Comparison of ENCODE assay signal across 8 cellular contexts in the genomic region with DNA sequence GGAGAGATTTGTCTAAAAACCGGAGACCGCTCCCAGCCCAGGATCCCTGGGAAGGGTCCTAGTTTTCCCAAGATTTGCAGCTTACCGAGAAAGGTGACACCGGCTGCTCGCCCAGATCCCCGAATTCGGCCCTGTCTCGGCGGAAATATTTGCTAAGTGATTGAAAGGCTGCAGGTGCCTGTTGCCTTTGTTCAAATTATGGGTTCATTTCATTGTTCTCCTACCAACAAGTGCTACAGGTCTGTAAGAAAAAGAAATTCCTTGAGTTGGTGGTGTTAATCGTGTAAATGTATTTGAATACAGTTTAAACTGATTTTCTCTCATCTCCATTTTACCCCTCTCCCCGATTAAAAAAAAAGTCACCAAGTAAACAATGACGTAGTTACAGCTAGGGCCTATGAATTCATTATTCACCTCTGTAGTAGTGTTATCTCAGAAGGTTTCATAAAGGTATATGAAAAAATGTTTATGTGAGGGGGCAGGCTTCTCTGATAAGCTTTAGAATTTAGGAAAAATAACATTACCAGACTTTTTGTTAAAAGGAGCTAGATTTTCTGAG. TPM values are rescaled to one million over a fixed set of nuclear protein-coding genes. Genes with fewer than 3 reads are reported as not detected.
A peak's percentile ranks its signal among the peaks of the same experiment; 100 is the strongest.
DNase-seq lines count a peak whose midpoint lies in the region; ATAC-seq, FAIRE-seq and TF ChIP-seq lines count a peak whose summit lies in the region.

No MANE protein-coding gene starts in this region.

- intact Hi-C loops in endothelial cell of umbilical vein (cut with micrococcal nuclease): loop anchor here (1.0 to 5.0 kb wide), 6 partner anchors 51 to 315 kb away; no protein-coding TSS in a partner anchor

- no peaks in the 10 kb centered on the region for H3K9me1 ChIP-seq in endothelial cell of umbilical vein (replicated peaks; ENCODE audit: control insufficient read depth, extremely low read depth, insufficient read depth, low read length)

- CTCF ChIA-PET in HEK293 (lab: Yijun Ruan, JAX) (interaction anchor here (0.6 to 2.8 kb wide), 8 partner anchors 9 to 1282 kb away, joined by 3 to 12 read pairs (median 3); no protein-coding TSS in a partner anchor), endothelial cell of umbilical vein (lab: Charles Lee) (interaction anchor here (0.8 to 2.4 kb wide), 6 partner anchors 18 to 355 kb away, joined by 3 to 14 read pairs (median 6); no protein-coding TSS in a partner anchor)

- no peaks in the 10 kb centered on the region for H3K27me3 ChIP-seq in BLaER1
- no peaks in the 10 kb centered on the region for H3K27me3 ChIP-seq in endothelial cell of umbilical vein (ENCODE audit: control insufficient read depth in 2 of 2, insufficient read depth in 2 of 2, low read length in 2 of 2)
- H3K27me3 ChIP-seq in neural cell (ENCODE audit: insufficient read depth, low read depth, low read length): no peaks in the 10 kb centered on the region

- no peaks in the 10 kb centered on the region for H3K9me3 ChIP-seq in BLaER1
- no peaks in the 10 kb centered on the region for H3K9me3 ChIP-seq in HEK293 (ENCODE audit: control insufficient read depth, insufficient read depth, low read depth, low read length)
- no peaks in the 10 kb centered on the region for H3K9me3 ChIP-seq in SK-N-MC (ENCODE audit: low read depth, low read length)
- H3K9me3 ChIP-seq in endothelial cell of umbilical vein (replicated peaks; ENCODE audit: control insufficient read depth, insufficient read depth, low read length): no peaks in the 10 kb centered on the region
- no peaks in the 10 kb centered on the region for H3K9me3 ChIP-seq in neural cell (ENCODE audit: low read length)

- H3K36me3 ChIP-seq in BLaER1 (peaks cover 6% of the 10 kb centered on the region; the same call in 1 of the 2 replicates), HEK293 (ENCODE audit: control insufficient read depth in 2 of 2, insufficient read depth in 1 of 2, low read length in 2 of 2) (no peaks in the 10 kb centered on the region; a peak in 1 of 3 replicates), SK-N-MC (ENCODE audit: insufficient read depth, low read length) (no peaks in the 10 kb centered on the region), endothelial cell of umbilical vein (ENCODE audit: control insufficient read depth in 2 of 2, extremely low read depth in 1 of 2, insufficient read depth in 2 of 2, low read length in 2 of 2) (no peaks in the 10 kb centered on the region), neural cell (ENCODE audit: insufficient read depth, low read length) (no peaks in the 10 kb centered on the region)

- DNase-seq in SK-N-MC (ENCODE audit: low read depth, low spot score) (no peak), endothelial cell of umbilical vein (ENCODE audit: low read depth, low spot score) (peak; percentile 72), H4 (ENCODE audit: low spot score) (no peak)
- DNase-seq in effector CD4-positive, alpha-beta T cell: no peak

- H3K4me2 ChIP-seq in BLaER1: peak overlapping the region; percentile 86
- peak overlapping the region; percentile 95 for H3K4me2 ChIP-seq in endothelial cell of umbilical vein (ENCODE audit: insufficient read depth, low read length)
- H3K4me2 ChIP-seq in neural cell (ENCODE audit: low read length): peak overlapping the region; percentile 46

- dilution Hi-C loops in endothelial cell of umbilical vein (cut with MboI; ENCODE audit: extremely low pct_ligation_motif_present, low sequenced_read_pairs): no loop called here

- peak overlapping the region; percentile 96 for H3K9ac ChIP-seq in BLaER1
- H3K9ac ChIP-seq in SK-N-MC (ENCODE audit: insufficient read length): peak overlapping the region; percentile 78
- peak overlapping the region; percentile 93 for H3K9ac ChIP-seq in endothelial cell of umbilical vein (replicated peaks; ENCODE audit: extremely low read depth, insufficient read depth, low read length)
- peak overlapping the region; percentile 98 for H3K9ac ChIP-seq in neural cell (ENCODE audit: low read length)

- TF ChIP-seq CTCF in HEK293 (tag by site-specific recombination; IDR thresholded peaks at IDR 0.05) (no peak), endothelial cell of umbilical vein (IDR thresholded peaks at IDR 0.05; ENCODE audit: extremely low read depth in 1 of 2, insufficient read depth in 1 of 2, low read depth in 1 of 2, low read length in 2 of 2) (no peak), neural cell (IDR thresholded peaks at IDR 0.05; ENCODE audit: poor library complexity, severe bottlenecking) (no peak)

- no peak for ATAC-seq in GM19455 (IDR thresholded peaks at IDR 0.05; ENCODE audit: unreplicated experiment)

- H3F3A ChIP-seq in neural cell (ENCODE audit: insufficient read depth, low read length, poor library complexity, severe bottlenecking): peaks cover 6% of the 10 kb centered on the region

- no peaks in the 10 kb centered on the region for H3K9me2 ChIP-seq in neural cell (ENCODE audit: insufficient read depth, low read length)

- H3K4me3 ChIP-seq in BLaER1: peak overlapping the region; percentile 83
- H3K4me3 ChIP-seq in HEK293 (ENCODE audit: low read depth, low read length): peak overlapping the region; percentile 95
- peak overlapping the region; percentile 85 for H3K4me3 ChIP-seq in SK-N-MC
- H3K4me3 ChIP-seq in endothelial cell of umbilical vein (replicated peaks in 1 of 3; ENCODE audit: insufficient read depth in 1 of 3, low read depth in 1 of 3, low read length in 3 of 3): peak overlapping the region; percentile 50 to 93 (median 62)
- peak overlapping the region; percentile 72 for H3K4me3 ChIP-seq in neural cell (ENCODE audit: low read length)

- peak overlapping the region; percentile 58 for H2AFZ ChIP-seq in endothelial cell of umbilical vein (ENCODE audit: low read depth, low read length)
- H2AFZ ChIP-seq in neural cell (ENCODE audit: low read depth, low read length): peak overlapping the region; percentile 85

- FAIRE-seq in endothelial cell of umbilical vein (lab: Jason Lieb, UNC): peak; percentile 21

- peaks cover 52% of the 10 kb centered on the region for H3K4me1 ChIP-seq in BLaER1
- peaks cover 11% of the 10 kb centered on the region for H3K4me1 ChIP-seq in HEK293 (ENCODE audit: control insufficient read depth, insufficient read depth, low read length)
- H3K4me1 ChIP-seq in endothelial cell of umbilical vein (ENCODE audit: control insufficient read depth, extremely low read depth, insufficient read depth, low read length): peaks cover 7% of the 10 kb centered on the region

- H4K20me1 ChIP-seq in BLaER1 (peaks cover 73% of the 10 kb centered on the region), endothelial cell of umbilical vein (replicated peaks; ENCODE audit: control insufficient read depth, extremely low read depth, insufficient read depth, low read length) (no peaks in the 10 kb centered on the region), neural cell (ENCODE audit: insufficient read depth) (no peaks in the 10 kb centered on the region)

- BruUV-seq in endothelial cell of umbilical vein (replicated peaks; lab: Mats Ljungman, UMichigan): TSS peak; percentile 53

- peak; percentile 53 for TF ChIP-seq EP300 in neural cell (conservative IDR thresholded peaks at IDR 0.05; ENCODE audit: poor library complexity, severe bottlenecking)

- H3K79me2 ChIP-seq in endothelial cell of umbilical vein (ENCODE audit: control insufficient read depth, insufficient read depth, low read length) (peaks cover 81% of the 10 kb centered on the region), neural cell (replicated peaks; ENCODE audit: insufficient read depth, low read length) (peaks cover 77% of the 10 kb centered on the region)

- H3K27ac ChIP-seq in BLaER1: peak overlapping the region; percentile 97
- H3K27ac ChIP-seq in HEK293 (ENCODE audit: extremely low read depth, low read depth, low read length): peak overlapping the region; percentile 99
- H3K27ac ChIP-seq in SK-N-MC: 0 out of 2 replicates have a peak overlapping the region, but pooled peaks have one; percentile 9
- peak overlapping the region; percentile 90 for H3K27ac ChIP-seq in endothelial cell of umbilical vein (ENCODE audit: insufficient read depth, low read depth, low read length)
- H3K27ac ChIP-seq in neural cell (ENCODE audit: low read length): peak overlapping the region; percentile 99

- no peak for TF ChIP-seq POLR2A in endothelial cell of umbilical vein (IDR thresholded peaks at IDR 0.05; ENCODE audit: low read depth, low read length)

- POLR2A ChIA-PET in HEK293 (lab: Yijun Ruan, JAX): interaction anchor here (0.6 to 4.2 kb wide), 12 partner anchors 12 to 388 kb away, joined by 3 to 25 read pairs (median 4); a partner anchor contains a TSS
- POLR2A ChIA-PET in endothelial cell of umbilical vein (lab: Charles Lee): interaction anchor here (1.0 to 1.2 kb wide), 2 partner anchors 31 to 254 kb away, joined by 3 read pairs; no protein-coding TSS in a partner anchor

- TF ChIP-seq RAD21 in neural cell (conservative IDR thresholded peaks at IDR 0.05): peak; percentile 20

TF ChIP-seq in HEK293, 187 proteins besides CTCF, POLR2A, EP300 and RAD21 (continues in another document):
- TF ChIP-seq ZIC2 (tag by site-specific recombination; IDR thresholded peaks at IDR 0.05): no peak

TF ChIP-seq in neural cell, 6 proteins besides CTCF, POLR2A, EP300 and RAD21 (continues in another document):
- TF ChIP-seq TAF1 (IDR thresholded peaks at IDR 0.05; ENCODE audit: low read depth) (peak; percentile 92), SMC3 (conservative IDR thresholded peaks at IDR 0.05; ENCODE audit: poor library complexity) (no peak)

RNA-seq across cellular contexts. Expression of a gene that starts 1.0 kb away (rescaled TPM):
- total RNA-seq in endothelial cell of umbilical vein: 48.3 and 56.6 TPM in 2 replicates
- polyA plus RNA-seq in endothelial cell of umbilical vein (10.6 and 12.3 TPM in 2 replicates), neural cell (6.9 and 7.2 TPM in 2 replicates)
- polyA plus RNA-seq in endothelial cell of umbilical vein (2011; cell fraction: cytosol; rRNA removed): 18.7 and 19.0 TPM in 2 replicates
- polyA plus RNA-seq in endothelial cell of umbilical vein (2011; cell fraction: nucleus; rRNA removed): 8.5 and 10.6 TPM in 2 replicates
- 22.5 and 25.9 TPM in 2 replicates for polyA plus RNA-seq in endothelial cell of umbilical vein (2012)
- polyA minus RNA-seq in endothelial cell of umbilical vein (12.8 and 13.7 TPM in 2 replicates), neural cell (7.1 and 8.5 TPM in 2 replicates)
- 7.6 TPM for polyA minus RNA-seq in endothelial cell of umbilical vein (2011; cell fraction: cytosol; rRNA and poly(A)+ RNA removed)
- polyA minus RNA-seq in endothelial cell of umbilical vein (2011; cell fraction: nucleus; rRNA and poly(A)+ RNA removed): 7.2 and 10.0 TPM in 2 replicates
- 19.4 and 29.9 TPM in 2 replicates for total RNA-seq in H4 (2014; rRNA removed; shearing (Covaris generic))

RNA-seq across cellular contexts. Expression of a gene that starts 56.4 kb away (rescaled TPM):
- total RNA-seq in endothelial cell of umbilical vein: 93.3 and 97.1 TPM in 2 replicates
- polyA plus RNA-seq in endothelial cell of umbilical vein (23.9 and 32.1 TPM in 2 replicates), neural cell (99.0 and 108 TPM in 2 replicates)
- polyA plus RNA-seq in endothelial cell of umbilical vein (2011; cell fraction: cytosol; rRNA removed): 20.4 and 23.2 TPM in 2 replicates
- polyA plus RNA-seq in endothelial cell of umbilical vein (2011; cell fraction: nucleus; rRNA removed): 175 and 198 TPM in 2 replicates
- 45.5 and 51.5 TPM in 2 replicates for polyA plus RNA-seq in endothelial cell of umbilical vein (2012)
- polyA minus RNA-seq in endothelial cell of umbilical vein (237 and 240 TPM in 2 replicates), neural cell (253 and 312 TPM in 2 replicates)
- 19.2 TPM for polyA minus RNA-seq in endothelial cell of umbilical vein (2011; cell fraction: cytosol; rRNA and poly(A)+ RNA removed)
- polyA minus RNA-seq in endothelial cell of umbilical vein (2011; cell fraction: nucleus; rRNA and poly(A)+ RNA removed): 547 and 808 TPM in 2 replicates
- 16.3 and 31.5 TPM in 2 replicates for total RNA-seq in H4 (2014; rRNA removed; shearing (Covaris generic))

Comparison
In these comparisons a context has a peak if more than half of its experiments do, and no peak if none do; other contexts are left out.
1. H3K27ac ChIP-seq: peak in every context shown above with its lines; median percentile 99 in HEK293; 99 in neural cell; 97 in BLaER1; 90 in endothelial cell of umbilical vein; 9 in SK-N-MC.